In genomic region chr6:157774153-157775135, GRCh38 we compare ENCODE assay signal across 10 cellular contexts. TPM values are rescaled to one million over a fixed set of nuclear protein-coding genes. Genes with fewer than 3 reads are reported as not detected.
DNase-seq lines count a peak whose midpoint lies in the region; ATAC-seq and TF ChIP-seq lines count a peak whose summit lies in the region.
"Had no signal": no experiment of that assay in that cellular context is flagged by ENCODE, and none has a peak within 500 bp of the region (broad histone marks: within the 10 kb centered on the region; RNA-seq: fewer than 3 reads in every experiment).

No MANE protein-coding gene starts in this region.

- TF ChIP-seq POLR2A in NB4 (IDR thresholded peaks at IDR 0.05; ENCODE audit: extremely low read depth, insufficient read length) (no peak), prostate gland (IDR thresholded peaks at IDR 0.05) (no peak)

- H3K9me3 Mint-ChIP-seq in endodermal cell, result peaks cover 8% of the 10 kb centered on the region

- H3K9me2 ChIP-seq in SK-N-SH, result no peaks in the 10 kb centered on the region

- peaks cover 2% of the 10 kb centered on the region for H3K36me3 Mint-ChIP-seq in endodermal cell (ENCODE audit: low read depth)

- H2AFZ ChIP-seq in SK-N-SH (ENCODE audit: low read depth), result no peak overlapping the region

- intact Hi-C loops in prostate gland (cut with DNase I), result no loop called here

- H3K79me2 ChIP-seq in SK-N-SH (ENCODE audit: insufficient read depth), result no peaks in the 10 kb centered on the region

- H3K4me3 Mint-ChIP-seq in endodermal cell, result no peak overlapping the region

- TF ChIP-seq CTCF in SK-N-SH (IDR thresholded peaks at IDR 0.05) (no peak), NB4 (IDR thresholded peaks at IDR 0.05; ENCODE audit: low read depth, low read length) (no peak), endodermal cell (conservative IDR thresholded peaks at IDR 0.05) (no peak), prostate gland (IDR thresholded peaks at IDR 0.05) (no peak)

- no peak overlapping the region for H3K9ac ChIP-seq in SK-N-SH
- no peak overlapping the region for H3K9ac ChIP-seq in endodermal cell (ENCODE audit: extremely low read depth, low read length, poor library complexity, severe bottlenecking)
- H3K9ac ChIP-seq: BLaER1 treated with 17β-estradiol and CSF1 and Interleukin-3, amounts not matched to agents 10 nM and 100 nM had no signal

- H3K27me3 ChIP-seq in SK-N-SH (ENCODE audit: insufficient read depth), result no peaks in the 10 kb centered on the region
- no peaks in the 10 kb centered on the region for H3K27me3 ChIP-seq in endodermal cell (ENCODE audit: control insufficient read depth, insufficient read depth, low read length, poor library complexity, severe bottlenecking)
- no peaks in the 10 kb centered on the region for H3K27me3 ChIP-seq in prostate gland (replicated peaks; ENCODE audit: insufficient read depth)
- H3K27me3 ChIP-seq: BLaER1 treated with 17β-estradiol and CSF1 and Interleukin-3, amounts not matched to agents 10 nM and 100 nM had no signal

- TF ChIP-seq EP300 in SK-N-SH (IDR thresholded peaks at IDR 0.05; ENCODE audit: borderline replicate concordance in 1 of 2, low read depth in 1 of 2, low read length in 1 of 2), result no peak

- H3K36me3 ChIP-seq in SK-N-SH (replicated peaks in 1 of 2; ENCODE audit: control insufficient read depth in 1 of 2, insufficient read depth in 2 of 2, low read length in 1 of 2) (no peaks in the 10 kb centered on the region), endodermal cell (ENCODE audit: control insufficient read depth, insufficient read depth, low read length) (no peaks in the 10 kb centered on the region), prostate gland (no peaks in the 10 kb centered on the region)
- H3K36me3 ChIP-seq: BLaER1 treated with 17β-estradiol and CSF1 and Interleukin-3, amounts not matched to agents 10 nM and 100 nM had no signal

- H3K4me1 ChIP-seq in SK-N-SH (ENCODE audit: control insufficient read depth in 1 of 2, insufficient read depth in 2 of 2, low read depth in 1 of 2, low read length in 1 of 2) (peaks cover 0 to 7% of the 10 kb centered on the region in 2 experiments; a peak in 2 of 4 replicates), endodermal cell (ENCODE audit: control insufficient read depth, insufficient read depth, low read length) (no peaks in the 10 kb centered on the region), prostate gland (replicated peaks) (no peaks in the 10 kb centered on the region)

- no peak overlapping the region for H3K27ac ChIP-seq in SK-N-SH (ENCODE audit: low read depth in 2 of 2, low read length in 1 of 2)
- H3K27ac ChIP-seq in endodermal cell (ENCODE audit: low read depth, low read length), result no peak overlapping the region
- no peak overlapping the region for H3K27ac ChIP-seq in prostate gland
- H3K27ac ChIP-seq: BLaER1 treated with 17β-estradiol and CSF1 and Interleukin-3, amounts not matched to agents 10 nM and 100 nM had no signal

- CTCF ChIA-PET in SK-N-SH (lab: Yijun Ruan, JAX), result no interaction called here

- H3K4me3 ChIP-seq in SK-N-SH (ENCODE audit: low read depth in 2 of 2, low read length in 1 of 2), result no peak overlapping the region
- H3K4me3 ChIP-seq in NB4 (ENCODE audit: low read depth, low read length), result no peak overlapping the region
- no peak overlapping the region for H3K4me3 ChIP-seq in endodermal cell (ENCODE audit: low read length)
- no peak overlapping the region for H3K4me3 ChIP-seq in prostate gland
- H3K4me3 ChIP-seq: BLaER1 treated with 17β-estradiol and CSF1 and Interleukin-3, amounts not matched to agents 10 nM and 100 nM; lung had no signal

- peaks cover 5% of the 10 kb centered on the region for H3K4me1 Mint-ChIP-seq in endodermal cell

- POLR2A ChIA-PET in SK-N-SH (lab: Yijun Ruan, JAX), result no interaction called here

- H3K27me3 Mint-ChIP-seq in endodermal cell (ENCODE audit: insufficient read depth), result peaks cover 14% of the 10 kb centered on the region

- no peak overlapping the region for H3K27ac Mint-ChIP-seq in endodermal cell

- H3K4me2 ChIP-seq in SK-N-SH, result no peak overlapping the region

- ATAC-seq in SK-N-SH treated with all-trans-retinoic acid at 6 μM for 48 hours, result no peak
- ATAC-seq in GM21423 (IDR thresholded peaks at IDR 0.05; ENCODE audit: unreplicated experiment), result no peak
- no peak for ATAC-seq in HG03520 (IDR thresholded peaks at IDR 0.05; ENCODE audit: unreplicated experiment)

- TF ChIP-seq RAD21 in SK-N-SH (IDR thresholded peaks at IDR 0.05; ENCODE audit: low read length), result no peak

- peak; percentile 50 for DNase-seq in SK-N-SH
- peak; percentile 46 for DNase-seq in NB4 (ENCODE audit: low read depth)
- DNase-seq in endodermal cell, result peak; percentile 61
- DNase-seq in prostate gland (ENCODE audit: low spot score), result peak; percentile 17
- DNase-seq in foreskin melanocyte, result no peak

- WGBS in SK-N-SH (ENCODE audit: low lambda C conversion rate), result 72% methylated on average over 13 of the region's 17 CpGs
- WGBS in endodermal cell (ENCODE audit: insufficient coverage in 1 of 2, insufficient read length in 1 of 2), 2 experiments, result 84 to 90% methylated on average over 12 to 17 of the region's 17 CpGs
- 66% methylated on average over 17 of the region's 17 CpGs for WGBS in prostate gland

- no peaks in the 10 kb centered on the region for H3K9me3 ChIP-seq in SK-N-SH
- H3K9me3 ChIP-seq in endodermal cell (ENCODE audit: control insufficient read depth, low read length), result no peaks in the 10 kb centered on the region
- no peaks in the 10 kb centered on the region for H3K9me3 ChIP-seq in prostate gland

- H3F3A ChIP-seq in SK-N-SH (replicated peaks; ENCODE audit: insufficient read depth), result peaks cover 19% of the 10 kb centered on the region

- no peaks in the 10 kb centered on the region for H4K20me1 ChIP-seq in SK-N-SH (ENCODE audit: insufficient read depth)
- H4K20me1 ChIP-seq: BLaER1 treated with 17β-estradiol and CSF1 and Interleukin-3, amounts not matched to agents 10 nM and 100 nM had no signal

TF ChIP-seq in SK-N-SH, 30 proteins besides CTCF, POLR2A, EP300 and RAD21 (continues in another document):
- TF ChIP-seq TEAD4 (IDR thresholded peaks at IDR 0.05; ENCODE audit: borderline replicate concordance, insufficient read depth) (no peak), PBX3 (IDR thresholded peaks at IDR 0.05) (no peak), FOXM1 (IDR thresholded peaks at IDR 0.05; ENCODE audit: low read depth) (no peak), CHD2 (IDR thresholded peaks at IDR 0.05; ENCODE audit: low read length, partially characterized antibody) (no peak), RFX5 (IDR thresholded peaks at IDR 0.05; ENCODE audit: low read length) (no peak), FOXJ3 (CRISPR knock-in tag; IDR thresholded peaks at IDR 0.05) (no peak), JUND (IDR thresholded peaks at IDR 0.05) (no peak)
- TF ChIP-seq, protein P1, sequence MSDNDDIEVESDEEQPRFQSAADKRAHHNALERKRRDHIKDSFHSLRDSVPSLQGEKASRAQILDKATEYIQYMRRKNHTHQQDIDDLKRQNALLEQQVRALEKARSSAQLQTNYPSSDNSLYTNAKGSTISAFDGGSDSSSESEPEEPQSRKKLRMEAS (IDR thresholded peaks at IDR 0.05; ENCODE audit: low read depth), result no peak

TF ChIP-seq in SK-N-SH treated with all-trans-retinoic acid at 6 μM for 48 hours, 23 proteins besides CTCF, POLR2A, EP300 and RAD21 (continues in another document):
- TF ChIP-seq RARB (CRISPR knock-in tag; IDR thresholded peaks at IDR 0.05) (no peak), ARNTL (CRISPR knock-in tag; IDR thresholded peaks at IDR 0.05; ENCODE audit: borderline replicate concordance, low read depth) (no peak), ZNF70 (CRISPR knock-in tag; IDR thresholded peaks at IDR 0.05) (no peak), ISL1 (CRISPR knock-in tag; IDR thresholded peaks at IDR 0.05) (no peak), TCF4 (CRISPR knock-in tag; IDR thresholded peaks at IDR 0.05; ENCODE audit: borderline replicate concordance) (no peak), PPARA (CRISPR knock-in tag; IDR thresholded peaks at IDR 0.05; ENCODE audit: borderline replicate concordance) (no peak)
- TF ChIP-seq, protein P2, sequence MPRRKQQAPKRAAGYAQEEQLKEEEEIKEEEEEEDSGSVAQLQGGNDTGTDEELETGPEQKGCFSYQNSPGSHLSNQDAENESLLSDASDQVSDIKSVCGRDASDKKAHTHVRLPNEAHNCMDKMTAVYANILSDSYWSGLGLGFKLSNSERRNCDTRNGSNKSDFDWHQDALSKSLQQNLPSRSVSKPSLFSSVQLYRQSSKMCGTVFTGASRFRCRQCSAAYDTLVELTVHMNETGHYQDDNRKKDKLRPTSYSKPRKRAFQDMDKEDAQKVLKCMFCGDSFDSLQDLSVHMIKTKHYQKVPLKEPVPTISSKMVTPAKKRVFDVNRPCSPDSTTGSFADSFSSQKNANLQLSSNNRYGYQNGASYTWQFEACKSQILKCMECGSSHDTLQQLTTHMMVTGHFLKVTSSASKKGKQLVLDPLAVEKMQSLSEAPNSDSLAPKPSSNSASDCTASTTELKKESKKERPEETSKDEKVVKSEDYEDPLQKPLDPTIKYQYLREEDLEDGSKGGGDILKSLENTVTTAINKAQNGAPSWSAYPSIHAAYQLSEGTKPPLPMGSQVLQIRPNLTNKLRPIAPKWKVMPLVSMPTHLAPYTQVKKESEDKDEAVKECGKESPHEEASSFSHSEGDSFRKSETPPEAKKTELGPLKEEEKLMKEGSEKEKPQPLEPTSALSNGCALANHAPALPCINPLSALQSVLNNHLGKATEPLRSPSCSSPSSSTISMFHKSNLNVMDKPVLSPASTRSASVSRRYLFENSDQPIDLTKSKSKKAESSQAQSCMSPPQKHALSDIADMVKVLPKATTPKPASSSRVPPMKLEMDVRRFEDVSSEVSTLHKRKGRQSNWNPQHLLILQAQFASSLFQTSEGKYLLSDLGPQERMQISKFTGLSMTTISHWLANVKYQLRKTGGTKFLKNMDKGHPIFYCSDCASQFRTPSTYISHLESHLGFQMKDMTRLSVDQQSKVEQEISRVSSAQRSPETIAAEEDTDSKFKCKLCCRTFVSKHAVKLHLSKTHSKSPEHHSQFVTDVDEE (CRISPR knock-in tag; IDR thresholded peaks at IDR 0.05), result no peak
- TF ChIP-seq, protein P3, sequence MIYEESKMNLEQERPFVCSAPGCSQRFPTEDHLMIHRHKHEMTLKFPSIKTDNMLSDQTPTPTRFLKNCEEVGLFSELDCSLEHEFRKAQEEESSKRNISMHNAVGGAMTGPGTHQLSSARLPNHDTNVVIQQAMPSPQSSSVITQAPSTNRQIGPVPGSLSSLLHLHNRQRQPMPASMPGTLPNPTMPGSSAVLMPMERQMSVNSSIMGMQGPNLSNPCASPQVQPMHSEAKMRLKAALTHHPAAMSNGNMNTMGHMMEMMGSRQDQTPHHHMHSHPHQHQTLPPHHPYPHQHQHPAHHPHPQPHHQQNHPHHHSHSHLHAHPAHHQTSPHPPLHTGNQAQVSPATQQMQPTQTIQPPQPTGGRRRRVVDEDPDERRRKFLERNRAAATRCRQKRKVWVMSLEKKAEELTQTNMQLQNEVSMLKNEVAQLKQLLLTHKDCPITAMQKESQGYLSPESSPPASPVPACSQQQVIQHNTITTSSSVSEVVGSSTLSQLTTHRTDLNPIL (CRISPR knock-in tag; IDR thresholded peaks at IDR 0.05; ENCODE audit: low read depth), result no peak

RNA-seq across cellular contexts. Expression of gene SNX9, which starts 48.6 kb away (rescaled TPM):
- 31.6 and 31.8 TPM in 2 replicates for polyA plus RNA-seq in SK-N-SH (2012; rRNA removed)
- 29.1 and 31.1 TPM in 2 replicates for polyA plus RNA-seq in SK-N-SH (2012; cell fraction: cytosol; rRNA removed)
- polyA plus RNA-seq in SK-N-SH (2012; cell fraction: nucleus; rRNA removed), result 27.0 and 35.2 TPM in 2 replicates
- 10 to 100 TPM; 30.6 to 33.0 TPM for total RNA-seq in endodermal cell
- 18.8 TPM for polyA plus RNA-seq in endodermal cell (2013, experiment 1 of 2)
- polyA plus RNA-seq in endodermal cell (2013, experiment 2 of 2), result 20.0 TPM
- total RNA-seq in prostate gland, result 10 to 100 TPM; 39.2 to 40.6 TPM
